29 cellular contexts compared by ENCODE assay signal in genomic region chr6:818191-818590, GRCh38.
DNase-seq lines count a peak whose midpoint lies in the region; ATAC-seq, FAIRE-seq and TF ChIP-seq lines count a peak whose summit lies in the region.
"Had no signal": no experiment of that assay in that cellular context is flagged by ENCODE, and none has a peak within 500 bp of the region (broad histone marks: within the 10 kb centered on the region; RNA-seq: fewer than 3 reads in every experiment).

No MANE protein-coding gene starts in this region.

- H3K27me3 ChIP-seq in gastroesophageal sphincter (no peaks in the 10 kb centered on the region), small intestine (ENCODE audit: control insufficient read depth in 2 of 2, insufficient read depth in 2 of 2, low read length in 2 of 2) (no peaks in the 10 kb centered on the region), ascending aorta (no peaks in the 10 kb centered on the region)
- H3K27me3 ChIP-seq: ovary, sigmoid colon, transverse colon had no signal

- intact Hi-C loops in activated T-helper 1 cell treated with anti-CD3 and anti-CD28 coated beads, Interleukin-12 subunit alpha, Interleukin-12 subunit beta, Interleukin-2, Interleukin-4 antibody, amounts not matched to agents 30 ng/mL and 10 ng/mL and 1 ng/mL, durations not matched to agents 14 hours and 24 hours and 36 hours (cut with micrococcal nuclease) = no loop called here
- intact Hi-C loops in ascending aorta (cut with DNase I) = no loop called here

- peaks cover 8% of the 10 kb centered on the region for H3K27me3 Mint-ChIP-seq in activated naive CD8-positive, alpha-beta T cell
- H3K27me3 Mint-ChIP-seq in activated naive CD8-positive, alpha-beta T cell treated with anti-CD3 and anti-CD28 coated beads for 36 hours = peaks cover 16% of the 10 kb centered on the region
- peaks cover 5% of the 10 kb centered on the region for H3K27me3 Mint-ChIP-seq in activated T-helper 1 cell treated with anti-CD3 and anti-CD28 coated beads, Interleukin-12 subunit alpha, Interleukin-12 subunit beta, Interleukin-2, Interleukin-4 antibody, amounts not matched to agents 30 ng/mL and 10 ng/mL and 1 ng/mL, durations not matched to agents 14 hours and 24 hours and 36 hours (ENCODE audit: insufficient read depth)

- TF ChIP-seq EP300 in gastroesophageal sphincter (IDR thresholded peaks at IDR 0.05) = no peak

- DNase-seq in activated naive CD8-positive, alpha-beta T cell treated with anti-CD3 and anti-CD28 coated beads for 36 hours = no peak
- no peak for DNase-seq in activated T-helper 1 cell treated with anti-CD3 and anti-CD28 coated beads, Interleukin-12 subunit alpha, Interleukin-12 subunit beta, Interleukin-2, Interleukin-4 antibody, amounts not matched to agents 30 ng/mL and 10 ng/mL and 1 ng/mL, durations not matched to agents 14 hours and 24 hours and 36 hours (ENCODE audit: low spot score)
- DNase-seq in small intestine (peak; percentile 98), kidney glomerular epithelial cell (lab: John Stamatoyannopoulos, UW) (no peak), ascending aorta (ENCODE audit: low spot score in 2 of 2) (no peak), HK-2 (ENCODE audit: unreplicated experiment) (no peak)
- DNase-seq: activated CD4-positive, alpha-beta T cell treated with anti-CD3 and anti-CD28 coated beads, Interleukin-2, amount 50 U/mL, for 1 hour; activated gamma-delta T cell; amygdala; Calu3; cortex of kidney; endodermal cell; H9; left colon; naive thymus-derived CD8-positive, alpha-beta T cell; NCI-H1048; NCI-H187 treated with DMSO at 0.1 percent for 48 hours; NCI-H526 treated with DMSO at 0.1 percent for 48 hours; ovary; sigmoid colon; stimulated activated CD4-positive, alpha-beta T cell treated with anti-CD3 and anti-CD28 coated beads, Interleukin-15, amount 100 ng/mL, for 24 hours; T-helper 2 cell; transverse colon had no signal

- H3K27ac ChIP-seq in gastroesophageal sphincter (peak overlapping the region in 3 of 4 donors; percentile 63 to 83 (median 73)), small intestine (ENCODE audit: low read depth in 1 of 2, low read length in 1 of 2) (no peak overlapping the region), ascending aorta (no peak overlapping the region)
- H3K27ac ChIP-seq: cardiac muscle cell, ovary, transverse colon had no signal

- H3K4me1 ChIP-seq in gastroesophageal sphincter (peaks cover 0 to 66% (median 8%) of the 10 kb centered on the region in 3 donors), small intestine (ENCODE audit: control insufficient read depth in 2 of 2, insufficient read depth in 1 of 2, low read depth in 1 of 2, low read length in 1 of 2) (peaks cover 0 to 3% of the 10 kb centered on the region in 2 donors), ascending aorta (no peaks in the 10 kb centered on the region)
- H3K4me1 ChIP-seq: sigmoid colon, transverse colon had no signal

- ATAC-seq in gastroesophageal sphincter = peak; percentile 34
- ATAC-seq: GM12878; left colon; naive thymus-derived CD8-positive, alpha-beta T cell; SK-N-SH treated with all-trans-retinoic acid at 6 μM for 48 hours had no signal

- no peaks in the 10 kb centered on the region for H3K36me3 ChIP-seq in gastroesophageal sphincter
- H3K36me3 ChIP-seq in small intestine (ENCODE audit: control insufficient read depth in 2 of 2, insufficient read depth in 2 of 2, low read length in 2 of 2) = no peaks in the 10 kb centered on the region
- no peaks in the 10 kb centered on the region for H3K36me3 ChIP-seq in ascending aorta
- H3K36me3 ChIP-seq: cardiac muscle cell, ovary, sigmoid colon, transverse colon had no signal

- peaks cover 25% of the 10 kb centered on the region for H3K4me1 Mint-ChIP-seq in activated naive CD8-positive, alpha-beta T cell (ENCODE audit: low read depth)
- H3K4me1 Mint-ChIP-seq in activated naive CD8-positive, alpha-beta T cell treated with anti-CD3 and anti-CD28 coated beads for 36 hours = peaks cover 37% of the 10 kb centered on the region
- H3K4me1 Mint-ChIP-seq in activated T-helper 1 cell treated with anti-CD3 and anti-CD28 coated beads, Interleukin-12 subunit alpha, Interleukin-12 subunit beta, Interleukin-2, Interleukin-4 antibody, amounts not matched to agents 30 ng/mL and 10 ng/mL and 1 ng/mL, durations not matched to agents 14 hours and 24 hours and 36 hours (ENCODE audit: low read depth) = peaks cover 18% of the 10 kb centered on the region
- H3K4me1 Mint-ChIP-seq: endodermal cell had no signal

- H3K4me3 ChIP-seq in gastroesophageal sphincter (no peak overlapping the region), small intestine (ENCODE audit: low read depth in 1 of 2, low read length in 2 of 2) (no peak overlapping the region), ascending aorta (no peak overlapping the region)
- H3K4me3 ChIP-seq: cardiac muscle cell, GM12878, ovary, sigmoid colon, transverse colon had no signal

- 22 to 48% methylated on average over 1 to 2 of the region's 2 CpGs for WGBS in gastroesophageal sphincter (ENCODE audit: low coverage in 1 of 2), 2 donors
- WGBS in small intestine, 3 donors = 13 to 62% (median 34%) methylated on average over 2 of the region's 2 CpGs

- H3K4me3 Mint-ChIP-seq in activated naive CD8-positive, alpha-beta T cell = peak overlapping the region; percentile 5
- H3K4me3 Mint-ChIP-seq in activated naive CD8-positive, alpha-beta T cell treated with anti-CD3 and anti-CD28 coated beads for 36 hours = no peak overlapping the region
- H3K4me3 Mint-ChIP-seq in activated T-helper 1 cell treated with anti-CD3 and anti-CD28 coated beads, Interleukin-12 subunit alpha, Interleukin-12 subunit beta, Interleukin-2, Interleukin-4 antibody, amounts not matched to agents 30 ng/mL and 10 ng/mL and 1 ng/mL, durations not matched to agents 14 hours and 24 hours and 36 hours = no peak overlapping the region
- H3K4me3 Mint-ChIP-seq: CD14-positive monocyte, endodermal cell, H9 had no signal

- TF ChIP-seq CTCF in gastroesophageal sphincter (IDR thresholded peaks at IDR 0.05) = no peak
- TF ChIP-seq CTCF in ascending aorta (IDR thresholded peaks at IDR 0.05) = no peak

- no peaks in the 10 kb centered on the region for H3K9me3 ChIP-seq in gastroesophageal sphincter
- no peaks in the 10 kb centered on the region for H3K9me3 ChIP-seq in small intestine (ENCODE audit: control insufficient read depth, low read depth)
- H3K9me3 ChIP-seq in ascending aorta = no peaks in the 10 kb centered on the region
- H3K9me3 ChIP-seq: ovary, sigmoid colon, transverse colon had no signal

- peak overlapping the region; percentile 76 for H3K27ac Mint-ChIP-seq in activated naive CD8-positive, alpha-beta T cell
- H3K27ac Mint-ChIP-seq in activated naive CD8-positive, alpha-beta T cell treated with anti-CD3 and anti-CD28 coated beads for 36 hours = no peak overlapping the region
- peak overlapping the region; percentile 14 for H3K27ac Mint-ChIP-seq in activated T-helper 1 cell treated with anti-CD3 and anti-CD28 coated beads, Interleukin-12 subunit alpha, Interleukin-12 subunit beta, Interleukin-2, Interleukin-4 antibody, amounts not matched to agents 30 ng/mL and 10 ng/mL and 1 ng/mL, durations not matched to agents 14 hours and 24 hours and 36 hours
- H3K27ac Mint-ChIP-seq: CD14-positive monocyte; endodermal cell; H9; naive thymus-derived CD8-positive, alpha-beta T cell had no signal

- H3K36me3 Mint-ChIP-seq in activated naive CD8-positive, alpha-beta T cell = no peaks in the 10 kb centered on the region
- H3K36me3 Mint-ChIP-seq in activated naive CD8-positive, alpha-beta T cell treated with anti-CD3 and anti-CD28 coated beads for 36 hours = no peaks in the 10 kb centered on the region
- no peaks in the 10 kb centered on the region for H3K36me3 Mint-ChIP-seq in activated T-helper 1 cell treated with anti-CD3 and anti-CD28 coated beads, Interleukin-12 subunit alpha, Interleukin-12 subunit beta, Interleukin-2, Interleukin-4 antibody, amounts not matched to agents 30 ng/mL and 10 ng/mL and 1 ng/mL, durations not matched to agents 14 hours and 24 hours and 36 hours (ENCODE audit: low read depth)
- H3K36me3 Mint-ChIP-seq: naive thymus-derived CD8-positive, alpha-beta T cell had no signal

- TF ChIP-seq POLR2A in gastroesophageal sphincter (IDR thresholded peaks at IDR 0.05) = no peak

- peak; percentile 30 for FAIRE-seq in small intestine (lab: Jason Lieb, UNC)
- FAIRE-seq: GM12878 had no signal

- no peaks in the 10 kb centered on the region for H3K9me3 Mint-ChIP-seq in activated naive CD8-positive, alpha-beta T cell (ENCODE audit: low read depth)
- peaks cover 1% of the 10 kb centered on the region for H3K9me3 Mint-ChIP-seq in activated naive CD8-positive, alpha-beta T cell treated with anti-CD3 and anti-CD28 coated beads for 36 hours
- no peaks in the 10 kb centered on the region for H3K9me3 Mint-ChIP-seq in activated T-helper 1 cell treated with anti-CD3 and anti-CD28 coated beads, Interleukin-12 subunit alpha, Interleukin-12 subunit beta, Interleukin-2, Interleukin-4 antibody, amounts not matched to agents 30 ng/mL and 10 ng/mL and 1 ng/mL, durations not matched to agents 14 hours and 24 hours and 36 hours
- H3K9me3 Mint-ChIP-seq: CD14-positive monocyte, endodermal cell, H9 had no signal

Comparison
In these comparisons a context has a peak if more than half of its experiments do, and no peak if none do; other contexts are left out.
1. H3K27ac ChIP-seq: peak in gastroesophageal sphincter (3 of 4); none in small intestine (0 of 2) and ascending aorta (0 of 2).